Comparison of ENCODE assay signal across 1 cellular context in the genomic region with DNA sequence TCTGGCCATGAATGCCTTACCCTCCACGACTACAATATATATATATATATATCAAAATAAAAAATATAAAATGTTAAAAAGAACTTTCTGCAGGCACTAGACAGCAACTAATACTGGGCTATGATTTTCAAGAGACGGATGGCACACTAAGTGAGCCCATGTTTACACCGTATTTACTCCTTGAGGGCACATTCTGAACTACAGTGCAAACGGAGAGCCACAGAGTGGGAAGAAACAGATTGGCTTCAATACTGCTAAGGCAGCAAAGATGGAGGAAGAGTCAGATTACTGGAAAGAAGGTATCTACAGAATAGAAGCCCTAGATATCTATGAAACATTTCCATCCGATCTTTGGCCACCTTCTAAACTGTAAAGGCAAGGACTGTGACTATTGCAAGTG.
TF ChIP-seq lines count a peak whose summit lies in the region.

No MANE protein-coding gene starts in this region.

TF ChIP-seq in H1, 55 proteins besides CTCF, POLR2A, EP300 and RAD21:
- TF ChIP-seq, protein P1, sequence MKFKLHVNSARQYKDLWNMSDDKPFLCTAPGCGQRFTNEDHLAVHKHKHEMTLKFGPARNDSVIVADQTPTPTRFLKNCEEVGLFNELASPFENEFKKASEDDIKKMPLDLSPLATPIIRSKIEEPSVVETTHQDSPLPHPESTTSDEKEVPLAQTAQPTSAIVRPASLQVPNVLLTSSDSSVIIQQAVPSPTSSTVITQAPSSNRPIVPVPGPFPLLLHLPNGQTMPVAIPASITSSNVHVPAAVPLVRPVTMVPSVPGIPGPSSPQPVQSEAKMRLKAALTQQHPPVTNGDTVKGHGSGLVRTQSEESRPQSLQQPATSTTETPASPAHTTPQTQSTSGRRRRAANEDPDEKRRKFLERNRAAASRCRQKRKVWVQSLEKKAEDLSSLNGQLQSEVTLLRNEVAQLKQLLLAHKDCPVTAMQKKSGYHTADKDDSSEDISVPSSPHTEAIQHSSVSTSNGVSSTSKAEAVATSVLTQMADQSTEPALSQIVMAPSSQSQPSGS (IDR thresholded peaks at IDR 0.05; ENCODE audit: low read length): no peak
- TF ChIP-seq PHF8 (conservative IDR thresholded peaks at IDR 0.05; ENCODE audit: low read depth, low read length) (no peak), CHD1 (IDR thresholded peaks at IDR 0.05; ENCODE audit: low read depth, low read length) (no peak), TBP (IDR thresholded peaks at IDR 0.05; ENCODE audit: low read depth, low read length) (no peak), TAF1 (IDR thresholded peaks at IDR 0.05; ENCODE audit: low read depth, low read length) (no peak), BACH1 (IDR thresholded peaks at IDR 0.05; ENCODE audit: low read length) (no peak), TEAD4 (IDR thresholded peaks at IDR 0.05; ENCODE audit: low read depth, low read length) (no peak), EZH2 (IDR thresholded peaks at IDR 0.05; ENCODE audit: low read depth, low read length, severe bottlenecking) (no peak), TAF7 (optimal IDR thresholded peaks at IDR 0.05; ENCODE audit: borderline replicate concordance, low read depth, low read length) (no peak)
- TF ChIP-seq, protein P2, sequence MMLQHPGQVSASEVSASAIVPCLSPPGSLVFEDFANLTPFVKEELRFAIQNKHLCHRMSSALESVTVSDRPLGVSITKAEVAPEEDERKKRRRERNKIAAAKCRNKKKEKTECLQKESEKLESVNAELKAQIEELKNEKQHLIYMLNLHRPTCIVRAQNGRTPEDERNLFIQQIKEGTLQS (IDR thresholded peaks at IDR 0.05; ENCODE audit: insufficient read depth, low read depth, low read length): no peak
- TF ChIP-seq, protein P3, sequence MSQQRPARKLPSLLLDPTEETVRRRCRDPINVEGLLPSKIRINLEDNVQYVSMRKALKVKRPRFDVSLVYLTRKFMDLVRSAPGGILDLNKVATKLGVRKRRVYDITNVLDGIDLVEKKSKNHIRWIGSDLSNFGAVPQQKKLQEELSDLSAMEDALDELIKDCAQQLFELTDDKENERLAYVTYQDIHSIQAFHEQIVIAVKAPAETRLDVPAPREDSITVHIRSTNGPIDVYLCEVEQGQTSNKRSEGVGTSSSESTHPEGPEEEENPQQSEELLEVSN (IDR thresholded peaks at IDR 0.05): no peak
